ENCODE assay signal across 8 cellular contexts in the genomic region with DNA sequence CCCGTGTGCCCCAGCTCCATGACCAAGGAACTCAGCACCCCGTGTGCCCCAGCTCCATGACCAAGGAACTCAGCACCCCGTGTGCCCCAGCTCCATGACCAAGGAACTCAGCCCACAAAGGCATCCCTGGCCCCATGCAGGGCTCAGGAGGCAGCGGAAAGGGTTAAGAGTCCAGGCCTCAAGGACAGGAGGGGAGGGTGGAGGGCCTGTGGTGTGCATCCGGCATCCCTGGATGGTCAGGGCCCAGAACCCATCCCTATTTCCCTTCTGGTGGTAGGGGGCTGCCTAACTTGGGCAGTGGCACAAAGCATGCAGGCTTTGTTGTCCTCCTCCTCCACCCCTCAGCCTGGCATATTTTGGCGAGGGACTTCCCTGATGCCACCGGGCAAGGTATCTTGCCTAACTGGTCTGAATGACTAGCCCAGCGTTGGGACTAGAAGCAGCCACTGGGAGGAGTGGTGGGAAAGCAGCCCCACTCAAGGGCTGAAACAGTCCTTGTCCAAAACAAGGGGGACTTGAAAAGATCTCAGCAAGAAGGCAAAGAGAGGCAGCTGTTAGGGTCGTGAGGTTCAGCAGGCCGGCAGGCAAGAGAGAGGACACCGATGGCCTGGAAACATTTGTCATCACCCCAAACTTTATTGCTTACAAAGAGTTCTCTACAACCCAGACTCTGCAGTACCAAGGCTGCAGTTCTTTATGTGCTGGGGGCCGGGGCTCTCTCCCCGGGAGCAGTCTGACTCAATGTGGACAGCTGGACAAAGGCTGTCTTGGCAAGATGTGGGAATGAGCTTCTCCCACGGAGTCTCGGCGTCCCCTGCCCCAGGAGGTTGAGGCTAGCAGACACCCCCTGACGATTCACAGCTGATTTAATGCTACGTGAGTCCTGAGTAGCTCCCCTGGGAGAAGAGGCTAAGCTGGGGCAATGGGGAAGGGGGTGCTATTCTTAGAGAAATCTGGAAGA. TPM values are rescaled to one million over a fixed set of nuclear protein-coding genes. Genes with fewer than 3 reads are reported as not detected.
DNase-seq lines count a peak whose midpoint lies in the region; TF ChIP-seq lines count a peak whose summit lies in the region.

No MANE protein-coding gene starts in this region.

- H3K4me3 ChIP-seq in esophagus muscularis mucosa (peak overlapping the region; percentile 65 to 85 (median 81)), neutrophil (ENCODE audit: low read depth in 1 of 2, low read length in 1 of 2) (peak overlapping the region; percentile 66 to 88), A673 (ENCODE audit: low read depth, low read length, poor library complexity, severe bottlenecking) (no peak overlapping the region)

- H3K9ac ChIP-seq in ES-I3 (ENCODE audit: low read depth, low read length): peak overlapping the region; percentile 46

- no peak for TF ChIP-seq EP300 in esophagus muscularis mucosa (IDR thresholded peaks at IDR 0.05)

- H3K36me3 ChIP-seq in ES-I3 (ENCODE audit: insufficient read depth, low read length) (peaks cover 9% of the 10 kb centered on the region), esophagus muscularis mucosa (peaks cover 35 to 49% (median 49%) of the 10 kb centered on the region in 4 donors), neutrophil (peaks cover 45% of the 10 kb centered on the region), A673 (ENCODE audit: insufficient read depth, low read length, poor library complexity, severe bottlenecking) (no peaks in the 10 kb centered on the region)

- H3K27ac ChIP-seq in RWPE1: peak overlapping the region; percentile 66
- peak overlapping the region in 2 of 4 donors; percentile 46 to 65 for H3K27ac ChIP-seq in esophagus muscularis mucosa (replicated peaks in 1 of 4)
- peak overlapping the region; percentile 78 for H3K27ac ChIP-seq in neutrophil
- H3K27ac ChIP-seq in A673 (ENCODE audit: low read depth, low read length, poor library complexity, severe bottlenecking): no peak overlapping the region

- intact Hi-C loops in esophagus muscularis mucosa (cut with DNase I): no loop called here
- intact Hi-C loops in A673 (cut with micrococcal nuclease; ENCODE audit: unreplicated experiment): no loop called here

- H3K27me3 ChIP-seq in esophagus muscularis mucosa: no peaks in the 10 kb centered on the region
- H3K27me3 ChIP-seq in neutrophil: no peaks in the 10 kb centered on the region
- no peaks in the 10 kb centered on the region for H3K27me3 ChIP-seq in A673 (replicated peaks; ENCODE audit: insufficient read depth, low read depth, low read length, poor library complexity)

- CTCF ChIA-PET in RWPE1 (lab: Yijun Ruan, JAX): interaction anchor here (0.7 to 1.2 kb wide), 4 partner anchors 121 to 589 kb away, joined by 3 to 8 read pairs (median 3); no protein-coding TSS in a partner anchor
- CTCF ChIA-PET in A673 (lab: Charles Lee): no interaction called here

- H3K4me1 ChIP-seq in ES-I3 (ENCODE audit: insufficient read depth, low read length) (peaks cover 13% of the 10 kb centered on the region; the same call in 1 of the 2 replicates), esophagus muscularis mucosa (peaks cover 23 to 26% (median 24%) of the 10 kb centered on the region in 4 donors), neutrophil (ENCODE audit: control insufficient read depth in 1 of 2, insufficient read depth in 1 of 2, low read depth in 1 of 2, low read length in 1 of 2) (peaks cover 9 to 21% of the 10 kb centered on the region in 2 experiments), A673 (ENCODE audit: insufficient read depth, low read length, poor library complexity, severe bottlenecking) (no peaks in the 10 kb centered on the region)

- DNase-seq in RWPE1 (ENCODE audit: low spot score) (no peak), esophagus muscularis mucosa (ENCODE audit: extremely low spot score) (no peak), DMS153 (lab: John Stamatoyannopoulos, UW) (no peak), A673 (ENCODE audit: low spot score) (no peak), NCI-H526 (lab: John Stamatoyannopoulos, UW) (no peak)
- DNase-seq in activated CD4-positive, alpha-beta T cell treated with anti-CD3 and anti-CD28 coated beads, Interleukin-2, amount 50 U/mL, for 1 hour: no peak

- H3K9me3 ChIP-seq in ES-I3 (ENCODE audit: control insufficient read depth, insufficient read depth, low read length): no peaks in the 10 kb centered on the region
- H3K9me3 ChIP-seq in esophagus muscularis mucosa: no peaks in the 10 kb centered on the region
- H3K9me3 ChIP-seq in neutrophil: no peaks in the 10 kb centered on the region
- no peaks in the 10 kb centered on the region for H3K9me3 ChIP-seq in A673 (ENCODE audit: low read depth, low read length, poor library complexity, severe bottlenecking)

- BruUV-seq in A673 (replicated peaks; lab: Mats Ljungman, UMichigan): no TSS peak

- TF ChIP-seq CTCF in RWPE1 (conservative IDR thresholded peaks at IDR 0.05; ENCODE audit: low read depth) (no peak), esophagus muscularis mucosa (IDR thresholded peaks at IDR 0.05) (no peak), neutrophil (IDR thresholded peaks at IDR 0.05) (no peak), A673 (conservative IDR thresholded peaks at IDR 0.05; ENCODE audit: low read depth, low read length) (no peak)

- POLR2A ChIA-PET in RWPE1 (lab: Yijun Ruan, JAX; ENCODE audit: low non-redundant PET) (no interaction called here), A673 (lab: Charles Lee; ENCODE audit: low non-redundant PET) (no interaction called here)

- TF ChIP-seq POLR2A in esophagus muscularis mucosa (IDR thresholded peaks at IDR 0.05; ENCODE audit: low read depth): no peak

- 73% methylated on average over 16 of the region's 18 CpGs for WGBS in esophagus muscularis mucosa

RNA-seq across cellular contexts. Expression of a gene that starts 0.9 kb away (rescaled TPM):
- total RNA-seq in esophagus muscularis mucosa (not detected), A673 (2021) (0.22 TPM in 1 of 2 replicates, not detected in the other)

RNA-seq across cellular contexts. Expression of a gene that starts 41.1 kb away (rescaled TPM):
- 10 to 100 TPM; 11.0 to 26.7 (median 19.6) TPM for total RNA-seq in esophagus muscularis mucosa
- 1.0 and 1.4 TPM in 2 replicates for total RNA-seq in A673 (2021)

RNA-seq across cellular contexts. Expression of a gene that starts 54.0 kb away (rescaled TPM):
- 10 to 100 TPM in 3 of 4 donors, 1 to 10 TPM in 1; 7.8 to 26.5 (median 10.6) TPM for total RNA-seq in esophagus muscularis mucosa
- total RNA-seq in A673 (2021): 3.0 and 5.5 TPM in 2 replicates
